Comparison of ENCODE assay signal across 8 cellular contexts in the genomic region with DNA sequence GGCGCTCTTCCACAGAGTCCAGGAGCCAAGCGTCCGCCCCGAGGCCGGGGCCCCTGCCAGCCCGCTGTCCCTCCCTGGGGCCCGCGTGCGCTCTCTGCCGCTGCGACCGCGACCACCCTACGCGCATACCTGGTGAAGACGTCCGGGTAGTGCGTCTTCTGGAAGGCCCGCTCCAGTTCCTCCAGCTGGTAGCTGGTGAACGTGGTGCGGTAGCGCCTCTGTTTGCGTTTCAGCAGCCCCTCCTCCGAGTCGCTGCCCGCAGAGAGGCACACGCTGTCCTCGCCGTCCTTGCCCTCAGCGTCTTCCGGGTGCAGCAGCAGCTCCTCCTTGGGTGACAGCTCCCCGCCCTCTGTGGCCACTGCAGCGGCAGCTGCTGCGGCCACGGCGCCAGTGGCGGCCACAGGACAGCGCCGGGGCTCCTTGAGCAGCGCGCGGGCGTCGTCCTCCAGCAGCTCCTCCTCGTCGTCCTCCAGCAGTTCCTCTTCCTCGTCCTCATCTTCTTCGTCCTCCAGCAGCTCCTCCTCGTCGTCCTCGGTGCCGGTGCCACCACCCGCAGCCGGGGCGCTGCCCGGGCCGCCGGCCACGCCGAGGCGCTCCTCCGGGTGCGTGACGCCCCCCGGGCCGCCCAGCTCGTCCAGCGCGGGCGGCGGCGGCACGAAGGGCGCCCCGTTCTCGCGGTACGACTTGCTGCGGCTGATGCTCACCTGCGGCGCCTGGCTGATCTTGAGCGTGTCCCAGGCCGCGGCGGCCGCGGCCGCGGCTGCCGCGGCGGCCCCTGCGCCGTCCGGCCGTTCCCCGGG. TPM values are rescaled to one million over a fixed set of nuclear protein-coding genes. Genes with fewer than 3 reads are reported as not detected.
DNase-seq lines count a peak whose midpoint lies in the region; ATAC-seq and TF ChIP-seq lines count a peak whose summit lies in the region.

No MANE protein-coding gene starts in this region.

- H3K36me3 Mint-ChIP-seq in immature natural killer cell, result no peaks in the 10 kb centered on the region

- intact Hi-C loops in heart right ventricle (cut with DNase I), result no loop called here
- intact Hi-C loops in cardiac septum (cut with DNase I), result no loop called here

- peak overlapping the region; percentile 51 to 77 (median 64) for H3K4me3 Mint-ChIP-seq in immature natural killer cell

- ATAC-seq in heart right ventricle (no peak), omental fat pad (ENCODE audit: low FRiP score) (no peak)

- no peaks in the 10 kb centered on the region for H3K79me2 ChIP-seq in SK-N-SH (ENCODE audit: insufficient read depth)

- H3K4me1 ChIP-seq in heart right ventricle (peaks cover 0 to 25% (median 8%) of the 10 kb centered on the region in 9 donors), SK-N-SH (ENCODE audit: control insufficient read depth in 1 of 2, insufficient read depth in 2 of 2, low read depth in 1 of 2, low read length in 1 of 2) (peaks cover 0 to 12% of the 10 kb centered on the region in 2 experiments; a peak in 2 of 4 replicates), urinary bladder (ENCODE audit: insufficient read depth) (peaks cover 2% of the 10 kb centered on the region)

- H3K9me3 ChIP-seq in heart right ventricle (no peaks in the 10 kb centered on the region), SK-N-SH (no peaks in the 10 kb centered on the region)

- peaks cover 0 to 4% (median 0%) of the 10 kb centered on the region in 6 donors for H3K9me3 Mint-ChIP-seq in immature natural killer cell

- no peaks in the 10 kb centered on the region for H3K36me3 ChIP-seq in heart right ventricle
- no peaks in the 10 kb centered on the region for H3K36me3 ChIP-seq in SK-N-SH (replicated peaks in 1 of 2; ENCODE audit: control insufficient read depth in 1 of 2, insufficient read depth in 2 of 2, low read length in 1 of 2)
- no peaks in the 10 kb centered on the region for H3K36me3 ChIP-seq in urinary bladder (ENCODE audit: insufficient read depth)

- TF ChIP-seq CTCF in heart right ventricle (IDR thresholded peaks at IDR 0.05) (no peak), SK-N-SH (IDR thresholded peaks at IDR 0.05) (no peak), omental fat pad (IDR thresholded peaks at IDR 0.05) (no peak)

- no peak for DNase-seq in heart right ventricle
- no peak for DNase-seq in cardiac septum (ENCODE audit: low spot score)
- DNase-seq in SK-N-SH, result peak; percentile 48
- peak in 1 of 3 donors; percentile 21 for DNase-seq in immature natural killer cell
- no peak for DNase-seq in hypothalamus (lab: John Stamatoyannopoulos, UW)
- DNase-seq in omental fat pad (ENCODE audit: low spot score), result no peak
- DNase-seq in stimulated activated CD4-positive, alpha-beta T cell treated with anti-CD3 and anti-CD28 coated beads, Interleukin-4, amount 100 ng/mL, for 4 hours, result no peak

- H3K27ac ChIP-seq in heart right ventricle, result no peak overlapping the region
- no peak overlapping the region for H3K27ac ChIP-seq in SK-N-SH (ENCODE audit: low read depth in 2 of 2, low read length in 1 of 2)
- H3K27ac ChIP-seq in urinary bladder (ENCODE audit: low read depth), result no peak overlapping the region

- POLR2A ChIA-PET in SK-N-SH (lab: Yijun Ruan, JAX), result no interaction called here

- H4K20me1 ChIP-seq in SK-N-SH (ENCODE audit: insufficient read depth), result no peaks in the 10 kb centered on the region

- TF ChIP-seq EP300 in SK-N-SH (IDR thresholded peaks at IDR 0.05; ENCODE audit: borderline replicate concordance in 1 of 2, low read depth in 1 of 2, low read length in 1 of 2), result no peak

- WGBS in heart right ventricle, 2 donors, result 0 to 1% methylated on average over 24 to 92 of the region's 97 CpGs
- 4% methylated on average over 17 of the region's 97 CpGs for WGBS in SK-N-SH (ENCODE audit: low lambda C conversion rate)
- under 1% methylated on average over 97 of the region's 97 CpGs for WGBS in urinary bladder

- peaks cover 6 to 98% (median 92%) of the 10 kb centered on the region in 7 donors for H3K27me3 ChIP-seq in heart right ventricle
- H3K27me3 ChIP-seq in SK-N-SH (ENCODE audit: insufficient read depth), result peaks cover 56% of the 10 kb centered on the region

- H2AFZ ChIP-seq in SK-N-SH (ENCODE audit: low read depth), result no peak overlapping the region

- TF ChIP-seq RAD21 in SK-N-SH (IDR thresholded peaks at IDR 0.05; ENCODE audit: low read length), result no peak

- H3K9ac ChIP-seq in SK-N-SH, result no peak overlapping the region

- peaks cover 15 to 41% (median 16%) of the 10 kb centered on the region in 3 donors for H3K27me3 Mint-ChIP-seq in immature natural killer cell (ENCODE audit: low read depth in 3 of 3)

- H3K4me1 Mint-ChIP-seq in immature natural killer cell, result peaks cover 15 to 22% of the 10 kb centered on the region in 2 donors

- H3K27ac Mint-ChIP-seq in immature natural killer cell, result no peak overlapping the region

- H3K4me3 ChIP-seq in heart right ventricle, result peak overlapping the region in 8 of 10 donors; percentile 5 to 32 (median 13)
- peak overlapping the region in 1 of 2 experiments; percentile 31; a peak in 1 of 4 replicates for H3K4me3 ChIP-seq in SK-N-SH (ENCODE audit: low read depth in 2 of 2, low read length in 1 of 2)
- peak overlapping the region; percentile 37 for H3K4me3 ChIP-seq in urinary bladder (ENCODE audit: low read depth, low read length)

- CTCF ChIA-PET in SK-N-SH (lab: Yijun Ruan, JAX), result interaction anchor here (0.9 to 1.3 kb wide), 3 partner anchors 9 to 174 kb away, joined by 3 to 4 read pairs (median 3); no protein-coding TSS in a partner anchor

- no peaks in the 10 kb centered on the region for H3K9me2 ChIP-seq in SK-N-SH

- peak overlapping the region; percentile 52; the same call in 1 of the 2 replicates for H3K4me2 ChIP-seq in SK-N-SH

- H3F3A ChIP-seq in SK-N-SH (replicated peaks; ENCODE audit: insufficient read depth), result no peaks in the 10 kb centered on the region

TF ChIP-seq in SK-N-SH, 30 proteins besides CTCF, POLR2A, EP300 and RAD21:
- TF ChIP-seq TAF1 (IDR thresholded peaks at IDR 0.05; ENCODE audit: borderline replicate concordance, low read depth, low read length) (no peak), FOXM1 (IDR thresholded peaks at IDR 0.05; ENCODE audit: low read depth) (no peak), TEAD4 (IDR thresholded peaks at IDR 0.05; ENCODE audit: borderline replicate concordance, insufficient read depth) (no peak), NFIC (IDR thresholded peaks at IDR 0.05; ENCODE audit: borderline replicate concordance) (no peak), GABPA (IDR thresholded peaks at IDR 0.05; ENCODE audit: low read depth) (no peak), SMC3 (IDR thresholded peaks at IDR 0.05; ENCODE audit: low read depth, low read length) (no peak), GATA2 (CRISPR knock-in tag; IDR thresholded peaks at IDR 0.05) (no peak), FOXJ3 (CRISPR knock-in tag; IDR thresholded peaks at IDR 0.05) (no peak), POLR2AphosphoS5 (IDR thresholded peaks at IDR 0.05; ENCODE audit: low read depth, low read length) (no peak), MXI1 (IDR thresholded peaks at IDR 0.05; ENCODE audit: low read depth, low read length) (no peak)
- TF ChIP-seq, protein P1, sequence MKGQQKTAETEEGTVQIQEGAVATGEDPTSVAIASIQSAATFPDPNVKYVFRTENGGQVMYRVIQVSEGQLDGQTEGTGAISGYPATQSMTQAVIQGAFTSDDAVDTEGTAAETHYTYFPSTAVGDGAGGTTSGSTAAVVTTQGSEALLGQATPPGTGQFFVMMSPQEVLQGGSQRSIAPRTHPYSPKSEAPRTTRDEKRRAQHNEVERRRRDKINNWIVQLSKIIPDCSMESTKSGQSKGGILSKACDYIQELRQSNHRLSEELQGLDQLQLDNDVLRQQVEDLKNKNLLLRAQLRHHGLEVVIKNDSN (IDR thresholded peaks at IDR 0.05; ENCODE audit: borderline replicate concordance, low read depth), result no peak
- TF ChIP-seq, protein P2, sequence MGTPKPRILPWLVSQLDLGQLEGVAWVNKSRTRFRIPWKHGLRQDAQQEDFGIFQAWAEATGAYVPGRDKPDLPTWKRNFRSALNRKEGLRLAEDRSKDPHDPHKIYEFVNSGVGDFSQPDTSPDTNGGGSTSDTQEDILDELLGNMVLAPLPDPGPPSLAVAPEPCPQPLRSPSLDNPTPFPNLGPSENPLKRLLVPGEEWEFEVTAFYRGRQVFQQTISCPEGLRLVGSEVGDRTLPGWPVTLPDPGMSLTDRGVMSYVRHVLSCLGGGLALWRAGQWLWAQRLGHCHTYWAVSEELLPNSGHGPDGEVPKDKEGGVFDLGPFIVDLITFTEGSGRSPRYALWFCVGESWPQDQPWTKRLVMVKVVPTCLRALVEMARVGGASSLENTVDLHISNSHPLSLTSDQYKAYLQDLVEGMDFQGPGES (IDR thresholded peaks at IDR 0.05; ENCODE audit: low read depth, low read length), result no peak
- TF ChIP-seq, protein P3, sequence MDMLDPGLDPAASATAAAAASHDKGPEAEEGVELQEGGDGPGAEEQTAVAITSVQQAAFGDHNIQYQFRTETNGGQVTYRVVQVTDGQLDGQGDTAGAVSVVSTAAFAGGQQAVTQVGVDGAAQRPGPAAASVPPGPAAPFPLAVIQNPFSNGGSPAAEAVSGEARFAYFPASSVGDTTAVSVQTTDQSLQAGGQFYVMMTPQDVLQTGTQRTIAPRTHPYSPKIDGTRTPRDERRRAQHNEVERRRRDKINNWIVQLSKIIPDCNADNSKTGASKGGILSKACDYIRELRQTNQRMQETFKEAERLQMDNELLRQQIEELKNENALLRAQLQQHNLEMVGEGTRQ (IDR thresholded peaks at IDR 0.05; ENCODE audit: borderline replicate concordance, low read depth, low read length), result no peak

RNA-seq across cellular contexts. Expression of a gene that starts 2.8 kb away (rescaled TPM):
- total RNA-seq in heart right ventricle, result under 1 TPM in 1 of 10 donors, not detected in 9; 0.13 TPM
- polyA plus RNA-seq in heart right ventricle, result not detected
- not detected for total RNA-seq in cardiac septum
- polyA plus RNA-seq in SK-N-SH (2012; rRNA removed), result not detected in 2 replicates
- not detected in 2 replicates for polyA plus RNA-seq in SK-N-SH (2012; cell fraction: cytosol; rRNA removed)
- polyA plus RNA-seq in SK-N-SH (2012; cell fraction: nucleus; rRNA removed), result not detected in 2 replicates
- polyA plus RNA-seq in immature natural killer cell, result not detected
- not detected for total RNA-seq in urinary bladder
- polyA plus RNA-seq in urinary bladder, result not detected
- not detected for total RNA-seq in omental fat pad
